In genomic region chr5:145838276-145838675, GRCh38 we compare ENCODE assay signal across 25 cellular contexts. TPM values are rescaled to one million over a fixed set of nuclear protein-coding genes. Genes with fewer than 3 reads are reported as not detected.
A peak's percentile ranks its signal among the peaks of the same experiment; 100 is the strongest.
DNase-seq lines count a peak whose midpoint lies in the region; ATAC-seq and TF ChIP-seq lines count a peak whose summit lies in the region.
"Had no signal": no experiment of that assay in that cellular context is flagged by ENCODE, and none has a peak within 500 bp of the region (broad histone marks: within the 10 kb centered on the region; RNA-seq: fewer than 3 reads in every experiment).

No MANE protein-coding gene starts in this region.

- no peak overlapping the region for H3K4me2 ChIP-seq in neuronal stem cell (ENCODE audit: insufficient read depth, low read length, poor library complexity, severe bottlenecking)
- H3K4me2 ChIP-seq: BLaER1 treated with 17β-estradiol and CSF1 and Interleukin-3, amounts not matched to agents 10 nM and 100 nM had no signal

- no peak overlapping the region for H3K18ac ChIP-seq in neuronal stem cell (ENCODE audit: low read length)

- no peak overlapping the region for H2AK5ac ChIP-seq in neuronal stem cell (ENCODE audit: low read depth, low read length)

- no peak overlapping the region for H2BK5ac ChIP-seq in neuronal stem cell (ENCODE audit: low read length)

- WGBS in body of pancreas, 2 donors, result 35 to 44% methylated on average over 6 of the region's 6 CpGs
- no CpG with 5 or more reads among the region's 6 CpGs for WGBS in neuronal stem cell (ENCODE audit: extremely low coverage in 2 of 2, insufficient read length in 2 of 2, insufficient replicate concordance in 1 of 2), 2 donors

- H2AFZ ChIP-seq in neuronal stem cell (ENCODE audit: low read length), result no peak overlapping the region

- H2BK120ac ChIP-seq in neuronal stem cell (ENCODE audit: low read depth, low read length), result no peak overlapping the region

- H3K9ac ChIP-seq in neuronal stem cell (ENCODE audit: low read depth, low read length, poor library complexity), result no peak overlapping the region
- H3K9ac ChIP-seq: BLaER1 treated with 17β-estradiol and CSF1 and Interleukin-3, amounts not matched to agents 10 nM and 100 nM had no signal

- H2BK12ac ChIP-seq in neuronal stem cell (ENCODE audit: low read length), result no peak overlapping the region

- H3K23ac ChIP-seq in neuronal stem cell (ENCODE audit: low read depth, low read length, poor library complexity), result no peak overlapping the region

- intact Hi-C loops in body of pancreas (cut with DNase I), result no loop called here

- H3K4me3 ChIP-seq in body of pancreas (no peak overlapping the region), neuronal stem cell (ENCODE audit: low read length in 2 of 2) (no peak overlapping the region)
- H3K4me3 ChIP-seq: BLaER1 treated with 17β-estradiol and CSF1 and Interleukin-3, amounts not matched to agents 10 nM and 100 nM; HAP-1; SJSA1 had no signal

- no peaks in the 10 kb centered on the region for H3K79me1 ChIP-seq in neuronal stem cell (ENCODE audit: low read depth, low read length)

- H2BK15ac ChIP-seq in neuronal stem cell (ENCODE audit: low read length), result no peak overlapping the region

- H3K4ac ChIP-seq in neuronal stem cell (ENCODE audit: low read length), result no peak overlapping the region

- peak overlapping the region in 3 of 4 donors; percentile 15 to 50 (median 38) for H3K27ac ChIP-seq in body of pancreas
- H3K27ac ChIP-seq in neuronal stem cell (replicated peaks; ENCODE audit: low read length), result no peak overlapping the region
- H3K27ac ChIP-seq: BLaER1 treated with 17β-estradiol and CSF1 and Interleukin-3, amounts not matched to agents 10 nM and 100 nM; SJSA1 had no signal

- H4K91ac ChIP-seq in neuronal stem cell (ENCODE audit: low read depth, low read length, poor library complexity), result no peak overlapping the region

- no peaks in the 10 kb centered on the region for H3K9me3 ChIP-seq in body of pancreas
- H3K9me3 ChIP-seq in neuronal stem cell (replicated peaks in 1 of 2; ENCODE audit: control insufficient read depth in 2 of 2, insufficient read depth in 1 of 2, low read depth in 1 of 2, low read length in 2 of 2), result no peaks in the 10 kb centered on the region
- H3K9me3 ChIP-seq: BLaER1 treated with 17β-estradiol and CSF1 and Interleukin-3, amounts not matched to agents 10 nM and 100 nM; HAP-1; SJSA1 had no signal

- TF ChIP-seq CTCF in body of pancreas (IDR thresholded peaks at IDR 0.05), result no peak

- peaks cover 36% of the 10 kb centered on the region for H3K4me1 ChIP-seq in body of pancreas
- peaks cover 0 to 6% of the 10 kb centered on the region in 2 donors for H3K4me1 ChIP-seq in neuronal stem cell (ENCODE audit: control insufficient read depth in 2 of 2, insufficient read depth in 1 of 2, low read depth in 1 of 2, low read length in 2 of 2)

- no peak for TF ChIP-seq POLR2A in body of pancreas (IDR thresholded peaks at IDR 0.05)

- peak; percentile 33 for DNase-seq in D341Med (ENCODE audit: low spot score)
- DNase-seq in NCI-H82 (lab: John Stamatoyannopoulos, UW), result peak; percentile 99
- peak; percentile 67 to 89 (median 81) for DNase-seq in body of pancreas
- no peak for DNase-seq in neuronal stem cell (ENCODE audit: low spot score)
- no peak for DNase-seq in NCI-H510A (lab: John Stamatoyannopoulos, UW)
- DNase-seq in activated CD4-positive, alpha-beta T cell treated with anti-CD3 and anti-CD28 coated beads for 4 hours, result no peak
- no peak for DNase-seq in HUDEP-2 (lab: John Stamatoyannopoulos, UW; ENCODE audit: unreplicated experiment in 76 of 76)
- DNase-seq: AML-193; CD4-positive, alpha-beta T cell; GOT3; HFFc6; Karpas-422; NCI-H1092 treated with DMSO at 0.1 percent for 48 hours; NCI-H1436; NCI-H187; NCI-H2171 treated with DMSO at 0.1 percent for 48 hours; NCI-H345; NCI-H526; Right ventricle myocardium superior; RPMI8226 had no signal

- ATAC-seq in body of pancreas, result peak; percentile 49

- peak overlapping the region; percentile 25 for H3K14ac ChIP-seq in neuronal stem cell (ENCODE audit: low read length)

- H3K36me3 ChIP-seq in body of pancreas (replicated peaks in 1 of 2; ENCODE audit: insufficient read depth in 1 of 2, low read depth in 2 of 2), result no peaks in the 10 kb centered on the region
- no peaks in the 10 kb centered on the region for H3K36me3 ChIP-seq in neuronal stem cell (replicated peaks in 1 of 2; ENCODE audit: control insufficient read depth in 2 of 2, insufficient read depth in 2 of 2, low read length in 2 of 2)
- H3K36me3 ChIP-seq: BLaER1 treated with 17β-estradiol and CSF1 and Interleukin-3, amounts not matched to agents 10 nM and 100 nM; HAP-1; SJSA1 had no signal

- H3K27me3 ChIP-seq in body of pancreas (no peaks in the 10 kb centered on the region), neuronal stem cell (ENCODE audit: control insufficient read depth in 3 of 3, insufficient read depth in 3 of 3, low read depth in 1 of 3, low read length in 3 of 3) (peaks cover 0 to 30% (median 0%) of the 10 kb centered on the region in 3 experiments)
- H3K27me3 ChIP-seq: BLaER1 treated with 17β-estradiol and CSF1 and Interleukin-3, amounts not matched to agents 10 nM and 100 nM; SJSA1 had no signal

- no peak overlapping the region for H4K8ac ChIP-seq in neuronal stem cell (ENCODE audit: low read depth, low read length)

RNA-seq across cellular contexts. Expression of gene PRELID2, which starts 3.1 kb away (rescaled TPM):
- 10 to 100 TPM; 17.1 to 22.4 TPM for total RNA-seq in body of pancreas
- 16.2 TPM for polyA plus RNA-seq in neuronal stem cell (2013, experiment 1 of 2)
- 16.6 TPM for polyA plus RNA-seq in neuronal stem cell (2013, experiment 2 of 2)

RNA-seq across cellular contexts. Expression of gene GRXCR2, which starts 34.5 kb away (rescaled TPM):
- total RNA-seq in body of pancreas, result not detected
- not detected for polyA plus RNA-seq in neuronal stem cell (2013, experiment 1 of 2)
- not detected for polyA plus RNA-seq in neuronal stem cell (2013, experiment 2 of 2)
- total RNA-seq: CD4-positive, alpha-beta T cell; HFFc6; M059J had no signal
- polyA plus RNA-seq: AG04450 had no signal

Comparison
In these comparisons a context has a peak if more than half of its experiments do, and no peak if none do; other contexts are left out.
1. DNase-seq: peak in D341Med (single experiment), NCI-H82 (single experiment) and body of pancreas (4 of 4); none in neuronal stem cell (single experiment), NCI-H510A (single experiment), activated CD4-positive, alpha-beta T cell treated with anti-CD3 and anti-CD28 coated beads for 4 hours (0 of 2) and HUDEP-2 (0 of 76).